8 cellular contexts compared by ENCODE assay signal in the genomic region with DNA sequence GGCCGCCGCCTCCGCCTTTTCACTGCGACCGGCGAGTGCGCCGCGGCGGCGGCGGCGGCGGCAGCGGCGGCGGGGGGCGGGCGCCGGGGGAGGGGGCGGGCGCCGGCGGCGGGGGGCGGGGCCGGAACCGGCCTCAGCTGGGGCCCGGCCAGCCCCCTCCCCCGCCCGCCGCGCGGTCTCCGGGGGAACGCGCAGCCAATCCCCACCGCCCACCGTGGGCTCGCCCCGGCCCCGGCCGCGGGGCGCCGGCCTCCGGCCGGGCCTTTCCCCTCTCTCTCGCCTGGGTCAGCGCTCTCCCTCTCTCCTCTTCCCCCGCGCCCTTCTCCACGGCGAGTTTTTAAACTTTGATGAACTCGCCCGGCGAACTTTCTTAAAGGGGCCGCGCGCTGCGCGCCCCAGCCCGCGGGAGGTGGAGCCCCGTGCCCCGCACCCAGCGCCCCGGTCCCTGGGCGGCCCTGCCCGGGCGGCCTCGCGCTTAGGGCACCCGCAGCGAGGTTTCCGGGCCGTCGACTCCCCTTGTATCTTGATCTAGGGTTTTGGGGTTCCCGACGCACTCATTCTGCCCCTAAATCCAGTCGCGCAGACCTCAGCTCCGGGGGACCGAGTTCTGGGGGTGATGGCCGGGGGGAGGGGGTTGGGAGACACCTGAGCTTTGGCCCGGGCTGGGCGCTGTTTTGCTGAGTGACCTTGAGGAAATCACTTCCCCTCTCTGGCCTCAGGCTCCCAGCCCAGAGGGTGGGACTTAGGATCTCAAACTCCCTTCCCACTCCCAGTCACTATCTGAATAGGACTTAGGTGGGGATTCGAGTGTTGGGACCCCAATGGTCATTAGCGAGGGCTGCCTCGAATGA. TPM values are rescaled to one million over a fixed set of nuclear protein-coding genes. Genes with fewer than 3 reads are reported as not detected.
A peak's percentile ranks its signal among the peaks of the same experiment; 100 is the strongest.
DNase-seq lines count a peak whose midpoint lies in the region; ATAC-seq and TF ChIP-seq lines count a peak whose summit lies in the region.

RBPMS2 (minus strand) TSS at position 39 of the 851 bp plus-strand sequence. CDS start 270 bp downstream, outside the sequence.

- intact Hi-C loops in head of caudate nucleus (cut with DNase I) = no loop called here

- ATAC-seq in activated T-cell treated with anti-CD3 and anti-CD28 coated beads, Interleukin-2, amount 50 U/mL, for 4 hours = peak; percentile 32 to 46

- no peaks in the 10 kb centered on the region for H3K4me1 Mint-ChIP-seq in activated T-cell treated with anti-CD3 and anti-CD28 coated beads, Interleukin-2, amount 50 U/mL, for 4 hours (ENCODE audit: low read depth)

- DNase-seq in NCI-H1417 (lab: John Stamatoyannopoulos, UW) = peak in 2 of 3 experiments; percentile 46 to 59
- no peak for DNase-seq in NCI-H1417 treated with DMSO at 0.1 percent for 48 hours (lab: John Stamatoyannopoulos, UW)
- DNase-seq in activated T-cell treated with anti-CD3 and anti-CD28 coated beads, Interleukin-2, amount 50 U/mL, for 4 hours = no peak
- DNase-seq in right atrium auricular region (ENCODE audit: low spot score) = no peak
- no peak for DNase-seq in skeletal muscle cell (ENCODE audit: low read depth)
- no peak for DNase-seq in COR-L47 (lab: John Stamatoyannopoulos, UW)
- DNase-seq in head of caudate nucleus = no peak
- no peak for DNase-seq in NCI-H1694 treated with DMSO at 0.1 percent for 48 hours (lab: John Stamatoyannopoulos, UW)

- H3K27me3 Mint-ChIP-seq in activated T-cell treated with anti-CD3 and anti-CD28 coated beads, Interleukin-2, amount 50 U/mL, for 4 hours (ENCODE audit: low read depth) = peaks cover 51% of the 10 kb centered on the region

- H3K9me3 Mint-ChIP-seq in activated T-cell treated with anti-CD3 and anti-CD28 coated beads, Interleukin-2, amount 50 U/mL, for 4 hours = no peaks in the 10 kb centered on the region

- TF ChIP-seq CTCF in right atrium auricular region (IDR thresholded peaks at IDR 0.05) = no peak

- peak within 1 kb of the TSS; percentile 56 to 83 for H3K4me3 ChIP-seq in right atrium auricular region
- H3K4me3 ChIP-seq in skeletal muscle cell (ENCODE audit: low read depth, low read length) = peak within 1 kb of the TSS; percentile 52

- H3K36me3 Mint-ChIP-seq in activated T-cell treated with anti-CD3 and anti-CD28 coated beads, Interleukin-2, amount 50 U/mL, for 4 hours (ENCODE audit: insufficient read depth) = no peaks in the 10 kb centered on the region

- peaks cover 0 to 26% of the 10 kb centered on the region in 2 donors for H3K4me1 ChIP-seq in right atrium auricular region

- peak within 1 kb of the TSS; percentile 90 to 91 for H3K27ac ChIP-seq in right atrium auricular region

- H3K27me3 ChIP-seq in right atrium auricular region = no peaks in the 10 kb centered on the region

- peak within 1 kb of the TSS; percentile 73 for H3K4me3 Mint-ChIP-seq in activated T-cell treated with anti-CD3 and anti-CD28 coated beads, Interleukin-2, amount 50 U/mL, for 4 hours

- no peaks in the 10 kb centered on the region for H3K9me3 ChIP-seq in right atrium auricular region

- H3K36me3 ChIP-seq in right atrium auricular region = no peaks in the 10 kb centered on the region

RNA-seq across cellular contexts. Expression of gene RBPMS2, which starts in this region (rescaled TPM):
- total RNA-seq in activated T-cell treated with anti-CD3 and anti-CD28 coated beads, Interleukin-2, amount 50 U/mL, for 4 hours = under 1 TPM in 2 of 3 donors, not detected in 1; 0.10 to 0.22 TPM
- total RNA-seq in right atrium auricular region = 10 to 100 TPM; 84.2 to 85.0 TPM

Comparison
In these comparisons a context has a peak if more than half of its experiments do, and no peak if none do; other contexts are left out.
1. RNA of gene RBPMS2 (total RNA-seq): 84.2 to 85.0 TPM in right atrium auricular region; 0.10 to 0.22 TPM in activated T-cell treated with anti-CD3 and anti-CD28 coated beads, Interleukin-2, amount 50 U/mL, for 4 hours; every median in the first group is over 10 times any median in the second.
2. DNase-seq: peak in NCI-H1417 (2 of 3); none in NCI-H1417 treated with DMSO at 0.1 percent for 48 hours (single experiment), activated T-cell treated with anti-CD3 and anti-CD28 coated beads, Interleukin-2, amount 50 U/mL, for 4 hours (single experiment), right atrium auricular region (single experiment), skeletal muscle cell (single experiment), COR-L47 (single experiment), head of caudate nucleus (0 of 42) and NCI-H1694 treated with DMSO at 0.1 percent for 48 hours (single experiment).
3. Peak in ATAC-seq in activated T-cell treated with anti-CD3 and anti-CD28 coated beads, Interleukin-2, amount 50 U/mL, for 4 hours; RNA of the gene not detected or under 1 TPM.